Comparison of ENCODE assay signal across 8 cellular contexts in genomic region chrX:13081385-13082285, GRCh38.
DNase-seq lines count a peak whose midpoint lies in the region; ATAC-seq and TF ChIP-seq lines count a peak whose summit lies in the region.

No MANE protein-coding gene starts in this region.

- ATAC-seq in GM21360 (IDR thresholded peaks at IDR 0.05; ENCODE audit: unreplicated experiment) = peak; percentile 39

- DNase-seq in AG10803 (ENCODE audit: low read depth) (peak; percentile 41), NOMO-1 treated with DMSO at 0.1 percent for 48 hours (lab: John Stamatoyannopoulos, UW; ENCODE audit: unreplicated experiment) (peak; percentile 97), fibroblast of pulmonary artery (ENCODE audit: low read depth) (peak; percentile 62), NCI-H69 (lab: John Stamatoyannopoulos, UW) (no peak), NCI-H2227 (lab: John Stamatoyannopoulos, UW; ENCODE audit: unreplicated experiment) (no peak), NCI-H2107 treated with DMSO at 0.1 percent for 48 hours (lab: John Stamatoyannopoulos, UW; ENCODE audit: unreplicated experiment) (no peak)
- no peak for DNase-seq in NK-92 treated with Interleukin-12 subunit alpha and Interleukin-12 subunit beta, amount 100 ng/mL, for 24 hours (lab: John Stamatoyannopoulos, UW)

- TF ChIP-seq CTCF in AG10803 (conservative IDR thresholded peaks at IDR 0.05; ENCODE audit: low read length) (no peak), fibroblast of pulmonary artery (IDR thresholded peaks at IDR 0.05; ENCODE audit: low read length, missing control alignments) (no peak)

- H3K4me3 ChIP-seq in AG10803 (ENCODE audit: low read length) (no peak overlapping the region), fibroblast of pulmonary artery (replicated peaks; ENCODE audit: low read depth, low read length) (no peak overlapping the region)

Comparison
In these comparisons a context has a peak if more than half of its experiments do, and no peak if none do; other contexts are left out.
1. DNase-seq: peak in AG10803 (single experiment), NOMO-1 treated with DMSO at 0.1 percent for 48 hours (single experiment) and fibroblast of pulmonary artery (single experiment); none in NCI-H69 (single experiment), NCI-H2227 (single experiment), NK-92 treated with Interleukin-12 subunit alpha and Interleukin-12 subunit beta, amount 100 ng/mL, for 24 hours (single experiment) and NCI-H2107 treated with DMSO at 0.1 percent for 48 hours (single experiment).